ENCODE assay signal across 8 cellular contexts in the genomic region with DNA sequence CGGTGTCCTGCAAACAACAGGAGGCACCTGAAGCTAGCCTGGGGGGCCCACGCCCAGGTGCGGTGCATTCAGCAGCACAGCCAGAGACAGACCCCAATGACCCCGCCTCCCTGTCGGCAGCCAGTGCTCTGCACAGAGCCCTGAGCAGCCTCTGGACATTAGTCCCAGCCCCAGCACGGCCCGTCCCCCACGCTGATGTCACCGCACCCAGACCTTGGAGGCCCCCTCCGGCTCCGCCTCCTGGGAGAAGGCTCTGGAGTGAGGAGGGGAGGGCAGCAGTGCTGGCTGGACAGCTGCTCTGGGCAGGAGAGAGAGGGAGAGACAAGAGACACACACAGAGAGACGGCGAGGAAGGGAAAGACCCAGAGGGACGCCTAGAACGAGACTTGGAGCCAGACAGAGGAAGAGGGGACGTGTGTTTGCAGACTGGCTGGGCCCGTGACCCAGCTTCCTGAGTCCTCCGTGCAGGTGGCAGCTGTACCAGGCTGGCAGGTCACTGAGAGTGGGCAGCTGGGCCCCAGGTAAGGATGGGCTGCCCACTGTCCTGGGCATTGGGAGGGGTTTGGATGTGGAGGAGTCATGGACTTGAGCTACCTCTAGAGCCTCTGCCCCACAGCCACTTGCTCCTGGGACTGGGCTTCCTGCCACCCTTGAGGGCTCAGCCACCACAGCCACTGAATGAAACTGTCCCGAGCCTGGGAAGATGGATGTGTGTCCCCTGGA. TPM values are rescaled to one million over a fixed set of nuclear protein-coding genes. Genes with fewer than 3 reads are reported as not detected.
DNase-seq lines count a peak whose midpoint lies in the region; ATAC-seq and TF ChIP-seq lines count a peak whose summit lies in the region.

A gene (plus strand): TSS at position 278 of the 723 bp plus-strand sequence. CDS start 2,389 bp downstream, outside the sequence.

- H3K27me3 ChIP-seq in HAP-1 (ENCODE audit: low read depth) (no peaks in the 10 kb centered on the region), Peyer's patch (no peaks in the 10 kb centered on the region), endocrine pancreas (ENCODE audit: control insufficient read depth, insufficient read depth, low read length) (no peaks in the 10 kb centered on the region), aorta (ENCODE audit: control insufficient read depth in 1 of 2, insufficient read depth in 2 of 2, low read length in 1 of 2) (no peaks in the 10 kb centered on the region)

- H3K36me3 ChIP-seq in HAP-1 (replicated peaks) (no peaks in the 10 kb centered on the region), Peyer's patch (peaks cover 0 to 10% (median 0%) of the 10 kb centered on the region in 3 donors), endocrine pancreas (ENCODE audit: control insufficient read depth, insufficient read depth, low read length) (no peaks in the 10 kb centered on the region), aorta (ENCODE audit: control insufficient read depth in 1 of 2, insufficient read depth in 2 of 2, low read length in 1 of 2) (no peaks in the 10 kb centered on the region)

- H3K9me3 ChIP-seq in HAP-1 (no peaks in the 10 kb centered on the region), Peyer's patch (no peaks in the 10 kb centered on the region), endocrine pancreas (ENCODE audit: control insufficient read depth, low read length) (no peaks in the 10 kb centered on the region), aorta (ENCODE audit: control insufficient read depth, low read length) (no peaks in the 10 kb centered on the region)

- peak within 1 kb of the TSS; percentile 66 for H3K9ac ChIP-seq in endocrine pancreas (ENCODE audit: control insufficient read depth, insufficient read depth, low read length)

- H3K4me1 ChIP-seq in HAP-1 = peaks cover 6% of the 10 kb centered on the region
- H3K4me1 ChIP-seq in Peyer's patch = peaks cover 0 to 25% (median 7%) of the 10 kb centered on the region in 4 donors
- H3K4me1 ChIP-seq in endocrine pancreas (ENCODE audit: control insufficient read depth, insufficient read depth, low read length) = no peaks in the 10 kb centered on the region
- no peaks in the 10 kb centered on the region for H3K4me1 ChIP-seq in aorta (ENCODE audit: control insufficient read depth in 1 of 2, insufficient read depth in 2 of 2, low read length in 2 of 2)

- in situ Hi-C loops in HAP-1 (cut with MboI; ENCODE audit: low sequenced_read_pairs) (no loop called here), KBM-7 (cut with MboI; ENCODE audit: low pct_unique_long_range_greater_than_20kb, low sequenced_read_pairs) (loop anchor here (10.0 kb wide), 1 partner anchor 57 kb away; no protein-coding TSS in a partner anchor)

- H3K4me3 ChIP-seq in HAP-1 (peak within 1 kb of the TSS; percentile 32), Peyer's patch (peak within 1 kb of the TSS; percentile 2 to 54 (median 45)), endocrine pancreas (ENCODE audit: control insufficient read depth, insufficient read depth, low read length) (peak within 1 kb of the TSS; percentile 76), aorta (ENCODE audit: low read length in 2 of 2) (peak within 1 kb of the TSS; percentile 1 to 8)

- no peak for TF ChIP-seq CTCF in Peyer's patch (IDR thresholded peaks at IDR 0.05)

- no peak for TF ChIP-seq POLR2A in Peyer's patch (IDR thresholded peaks at IDR 0.05)

- H3K27ac ChIP-seq in Peyer's patch (peak within 1 kb of the TSS in 1 of 4 donors; percentile 31), aorta (ENCODE audit: low read depth in 1 of 2, low read length in 2 of 2) (no peak within 1 kb of the TSS)

- WGBS in aorta, 2 donors = 5 to 6% methylated on average over 19 of the region's 19 CpGs

- intact Hi-C loops in aorta (cut with DNase I) = loop anchor here (1.0 to 5.0 kb wide), 4 partner anchors 60 to 421 kb away; no protein-coding TSS in a partner anchor

- peak; percentile 31 to 77 for DNase-seq in HAP-1 (ENCODE audit: low spot score in 2 of 2)
- DNase-seq in Peyer's patch = peak; percentile 19 to 73 (median 65)
- DNase-seq in mucosa of gallbladder (ENCODE audit: low spot score) = peak; percentile 78
- DNase-seq in aorta = peak; percentile 78 to 91
- no peak for DNase-seq in activated effector memory CD4-positive, alpha-beta T cell treated with anti-CD3 and anti-CD28 coated beads, Interleukin-2, amount 50 U/mL, for 16 hours
- no peak for DNase-seq in KBM-7

- ATAC-seq in aorta (ENCODE audit: low FRiP score) = peak; percentile 69
- no peak for ATAC-seq in GM21526 (IDR thresholded peaks at IDR 0.05; ENCODE audit: low FRiP score, unreplicated experiment)

RNA-seq across cellular contexts. Expression of the gene that starts here (rescaled TPM):
- 10 to 100 TPM in 1 of 4 donors, 1 to 10 TPM in 3; 6.1 to 15.7 (median 7.1) TPM for total RNA-seq in Peyer's patch
- total RNA-seq in mucosa of gallbladder = 21.0 TPM
- total RNA-seq in aorta = 10 to 100 TPM; 11.6 to 27.9 TPM
- 1 to 10 TPM; 1.9 to 2.1 TPM for polyA plus RNA-seq in aorta

Comparison
In these comparisons a context has a peak if more than half of its experiments do, and no peak if none do; other contexts are left out.
1. DNase-seq: peak in HAP-1 (2 of 2), Peyer's patch (3 of 3), mucosa of gallbladder (single experiment) and aorta (2 of 2); none in activated effector memory CD4-positive, alpha-beta T cell treated with anti-CD3 and anti-CD28 coated beads, Interleukin-2, amount 50 U/mL, for 16 hours (single experiment) and KBM-7 (single experiment).
2. H3K4me3 ChIP-seq: peak in every context shown above with its lines; median percentile 76 in endocrine pancreas; 45 in Peyer's patch; 32 in HAP-1; 4 in aorta.